ENCODE assay signal across 1 cellular context in the genomic region with DNA sequence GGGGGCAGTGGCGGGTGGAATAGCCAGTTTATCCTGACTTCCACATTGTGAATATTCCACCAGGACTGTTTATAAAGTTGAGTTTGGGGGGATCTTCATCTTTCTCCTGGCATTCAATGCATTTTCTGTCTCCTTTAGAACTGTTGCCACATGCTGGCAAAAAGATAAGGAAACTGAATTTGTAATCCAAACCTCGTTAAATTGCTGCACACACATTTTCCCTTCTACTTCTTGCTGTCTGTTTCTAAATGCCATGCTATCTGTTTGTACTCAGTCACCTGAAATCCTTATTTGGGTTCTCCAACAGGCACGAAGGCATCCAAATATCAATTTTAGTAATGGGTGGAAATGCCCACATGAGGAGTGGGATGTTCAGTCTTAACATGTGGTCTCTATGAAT.
TF ChIP-seq lines count a peak whose summit lies in the region.

No MANE protein-coding gene starts in this region.

TF ChIP-seq in HEK293, 187 proteins besides CTCF, POLR2A, EP300 and RAD21 (continued from another document):
- TF ChIP-seq, protein P1, sequence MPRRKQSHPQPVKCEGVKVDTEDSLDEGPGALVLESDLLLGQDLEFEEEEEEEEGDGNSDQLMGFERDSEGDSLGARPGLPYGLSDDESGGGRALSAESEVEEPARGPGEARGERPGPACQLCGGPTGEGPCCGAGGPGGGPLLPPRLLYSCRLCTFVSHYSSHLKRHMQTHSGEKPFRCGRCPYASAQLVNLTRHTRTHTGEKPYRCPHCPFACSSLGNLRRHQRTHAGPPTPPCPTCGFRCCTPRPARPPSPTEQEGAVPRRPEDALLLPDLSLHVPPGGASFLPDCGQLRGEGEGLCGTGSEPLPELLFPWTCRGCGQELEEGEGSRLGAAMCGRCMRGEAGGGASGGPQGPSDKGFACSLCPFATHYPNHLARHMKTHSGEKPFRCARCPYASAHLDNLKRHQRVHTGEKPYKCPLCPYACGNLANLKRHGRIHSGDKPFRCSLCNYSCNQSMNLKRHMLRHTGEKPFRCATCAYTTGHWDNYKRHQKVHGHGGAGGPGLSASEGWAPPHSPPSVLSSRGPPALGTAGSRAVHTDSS (tag by site-specific recombination; IDR thresholded peaks at IDR 0.05) = no peak
- TF ChIP-seq ZNF571 (tag by site-specific recombination; IDR thresholded peaks at IDR 0.05) (no peak), MEIS1 (CRISPR knock-in tag; IDR thresholded peaks at IDR 0.05; ENCODE audit: borderline replicate concordance) (no peak)
